8 cellular contexts compared by ENCODE assay signal in the genomic region with DNA sequence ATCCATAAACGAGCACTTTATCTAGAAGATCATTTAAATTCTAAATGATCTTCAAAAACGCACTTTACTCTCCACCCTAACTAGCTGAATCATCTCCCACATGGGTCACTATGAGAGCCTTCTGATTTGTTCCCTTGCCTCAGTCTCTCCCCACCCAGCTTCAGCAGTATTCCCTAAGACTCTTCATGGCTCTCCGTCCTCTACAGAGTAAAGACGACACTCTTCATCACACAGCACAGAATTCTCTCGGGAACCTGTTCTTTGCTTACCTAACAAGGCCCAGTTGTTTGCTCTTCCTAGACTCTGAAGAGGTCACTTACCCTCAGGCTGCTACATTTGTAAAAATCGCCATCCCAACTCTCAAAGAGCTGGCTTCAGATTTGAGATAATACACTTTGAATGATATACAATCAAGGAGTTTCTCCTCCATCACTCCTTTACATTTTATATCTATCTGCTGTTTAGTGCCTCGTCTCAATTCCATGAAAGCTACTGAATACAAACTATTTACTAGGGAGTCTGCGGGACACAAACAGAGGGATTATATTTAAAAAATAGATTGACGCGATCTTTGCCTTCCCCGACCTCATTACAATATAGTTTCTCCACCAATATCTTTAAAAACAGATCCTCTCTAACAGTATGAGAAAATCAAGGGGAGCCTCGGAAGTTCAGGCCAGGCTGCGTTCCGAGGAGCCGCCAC. TPM values are rescaled to one million over a fixed set of nuclear protein-coding genes. Genes with fewer than 3 reads are reported as not detected.
DNase-seq lines count a peak whose midpoint lies in the region; ATAC-seq and TF ChIP-seq lines count a peak whose summit lies in the region.

No MANE protein-coding gene starts in this region.

- DNase-seq in AG04449 (ENCODE audit: low read depth, low spot score) (no peak), HFFc6 (no peak), amniotic stem cell (lab: John Stamatoyannopoulos, UW) (peak; percentile 5), lower leg skin (ENCODE audit: low spot score in 2 of 2) (no peak), uterus (no peak), NK-92 (lab: John Stamatoyannopoulos, UW; ENCODE audit: unreplicated experiment) (no peak), epidermal melanocyte (ENCODE audit: insufficient read length, low spot score) (no peak)

- H3K27me3 Mint-ChIP-seq in HFFc6 (ENCODE audit: insufficient read depth), result no peaks in the 10 kb centered on the region; the same call in none of the 2 replicates

- H3K4me3 ChIP-seq in AG04449 (ENCODE audit: low read depth, low read length) (peak overlapping the region; percentile 76), lower leg skin (ENCODE audit: low read depth, poor library complexity, severe bottlenecking) (peak overlapping the region; percentile 59), uterus (peak overlapping the region; percentile 82 to 83)

- no peaks in the 10 kb centered on the region for H3K36me3 ChIP-seq in uterus

- H3K27ac Mint-ChIP-seq in HFFc6, result peak overlapping the region; percentile 98

- H3K27ac ChIP-seq in uterus, result peak overlapping the region; percentile 99

- no peaks in the 10 kb centered on the region for H3K9me3 Mint-ChIP-seq in HFFc6

- intact Hi-C loops in lower leg skin (cut with DNase I; ENCODE audit: low total_unique reads), result no loop called here
- intact Hi-C loops in uterus (cut with DNase I; ENCODE audit: low total_unique reads), result no loop called here

- H3K4me1 Mint-ChIP-seq in HFFc6 (ENCODE audit: low read depth), result peaks cover 55% of the 10 kb centered on the region

- H3K9me3 ChIP-seq in uterus, result no peaks in the 10 kb centered on the region

- 10 to 12% methylated on average over 15 of the region's 15 CpGs for WGBS in lower leg skin, 2 donors

- no peak for TF ChIP-seq CTCF in AG04449 (IDR thresholded peaks at IDR 0.05; ENCODE audit: insufficient read depth, low read length, missing control alignments)
- TF ChIP-seq CTCF in HFFc6 (IDR thresholded peaks at IDR 0.05), result no peak
- TF ChIP-seq CTCF in lower leg skin (IDR thresholded peaks at IDR 0.05), result peak in 1 of 3 donors; percentile 6
- TF ChIP-seq CTCF in uterus (IDR thresholded peaks at IDR 0.05), result no peak

- peaks cover 17% of the 10 kb centered on the region for H3K36me3 Mint-ChIP-seq in HFFc6 (ENCODE audit: low read depth)

- no peaks in the 10 kb centered on the region for H3K27me3 ChIP-seq in uterus

- H3K4me3 Mint-ChIP-seq in HFFc6, result peak overlapping the region; percentile 98

- ATAC-seq in HG02938 (IDR thresholded peaks at IDR 0.05; ENCODE audit: unreplicated experiment), result no peak

- POLR2A ChIA-PET in AG04449 (lab: Yijun Ruan, JAX), result interaction anchor here (0.9 to 1.9 kb wide), 6 partner anchors 13 to 136 kb away, joined by 3 to 8 read pairs (median 4); partner anchors contain the start of genes CCT6B, RFFL and ZNF830

- no peak for TF ChIP-seq POLR2A in lower leg skin (IDR thresholded peaks at IDR 0.05)
- no peak for TF ChIP-seq POLR2A in uterus (IDR thresholded peaks at IDR 0.05)

- CTCF ChIA-PET in AG04449 (lab: Yijun Ruan, JAX), result interaction anchor here (1.0 to 4.9 kb wide), 5 partner anchors 17 to 140 kb away, joined by 3 to 18 read pairs (median 4); partner anchors contain the start of genes CCT6B, RAD51D and ZNF830

- no peaks in the 10 kb centered on the region for H3K4me1 ChIP-seq in uterus

RNA-seq across cellular contexts. Expression of gene LIG3, which starts 0.5 kb away (rescaled TPM):
- 10 to 100 TPM; 22.6 to 34.4 (median 31.9) TPM for total RNA-seq in HFFc6 (2021; fragmentation: NEBNext Ultra II Directional; extraction: Animal tissue kit (Norgen Biotek cat#: 25700))
- total RNA-seq in lower leg skin (10 to 100 TPM; 13.7 to 67.6 (median 29.9) TPM), uterus (100 to 1,000 TPM in 1 of 4 donors, 10 to 100 TPM in 3; 11.5 to 108 (median 57.0) TPM)

RNA-seq across cellular contexts. Expression of gene ZNF830, which starts 18.5 kb away (rescaled TPM):
- total RNA-seq in HFFc6 (2021; fragmentation: NEBNext Ultra II Directional; extraction: Animal tissue kit (Norgen Biotek cat#: 25700)), result 10 to 100 TPM in 4 of 6 experiments, 1 to 10 TPM in 2; 9.6 to 14.8 (median 11.8) TPM
- total RNA-seq in lower leg skin, result 10 to 100 TPM; 11.7 to 15.6 (median 13.3) TPM
- total RNA-seq in uterus, result 10 to 100 TPM in 3 of 4 donors, 1 to 10 TPM in 1; 1.5 to 19.5 (median 16.1) TPM

RNA-seq across cellular contexts. Expression of gene CCT6B, which starts 18.5 kb away (rescaled TPM):
- total RNA-seq in HFFc6 (2021; fragmentation: NEBNext Ultra II Directional; extraction: Animal tissue kit (Norgen Biotek cat#: 25700)), result 1 to 10 TPM; 1.1 to 2.1 (median 1.4) TPM
- total RNA-seq in lower leg skin (1 to 10 TPM; 1.3 to 3.4 (median 1.8) TPM), uterus (1 to 10 TPM in 3 of 4 donors, under 1 TPM in 1; 0.77 to 9.3 (median 7.1) TPM)
